10 cellular contexts compared by ENCODE assay signal in genomic region chrX:39897741-39898097, GRCh38.
DNase-seq lines count a peak whose midpoint lies in the region; ATAC-seq and TF ChIP-seq lines count a peak whose summit lies in the region.
"Had no signal": no experiment of that assay in that cellular context is flagged by ENCODE, and none has a peak within 500 bp of the region (broad histone marks: within the 10 kb centered on the region; RNA-seq: fewer than 3 reads in every experiment).

No MANE protein-coding gene starts in this region.

- H3K27me3 ChIP-seq in GM23248 (replicated peaks; ENCODE audit: insufficient read depth): no peaks in the 10 kb centered on the region
- peaks cover 4% of the 10 kb centered on the region; the same call in 1 of the 2 replicates for H3K27me3 ChIP-seq in OCI-LY3 (ENCODE audit: low read depth, low read length)
- no peaks in the 10 kb centered on the region for H3K27me3 ChIP-seq in neural progenitor cell
- no peaks in the 10 kb centered on the region for H3K27me3 ChIP-seq in sigmoid colon

- peak overlapping the region; percentile 35 for H3K4me2 ChIP-seq in GM23248 (ENCODE audit: unreplicated experiment)
- H3K4me2 ChIP-seq in OCI-LY3 (ENCODE audit: low read length): peak overlapping the region; percentile 39
- H3K4me2 ChIP-seq in neural progenitor cell: no peak overlapping the region

- H2AFZ ChIP-seq in GM23248 (peak overlapping the region; percentile 71), OCI-LY3 (ENCODE audit: low read depth, low read length) (0 out of 2 replicates have a peak overlapping the region, but pooled peaks have one; percentile 22), neural progenitor cell (replicated peaks) (peak overlapping the region; percentile 52)

- WGBS in GM23248 (ENCODE audit: low coverage in 1 of 2, low lambda C conversion rate in 2 of 2, missing lambda C conversion rate in 2 of 2), 2 experiments: 20 to 23% methylated on average over 5 to 6 of the region's 6 CpGs
- WGBS in sigmoid colon, 2 donors: 42 to 48% methylated on average over 6 of the region's 6 CpGs

- H3K36me3 Mint-ChIP-seq in neural progenitor cell: no peaks in the 10 kb centered on the region
- no peaks in the 10 kb centered on the region for H3K36me3 Mint-ChIP-seq in activated CD4-positive, alpha-beta memory T cell treated with anti-CD3 and anti-CD28 coated beads, Interleukin-2, amount 10 ng/mL, durations not matched to agents 7 days and 5 days (ENCODE audit: low read depth)
- H3K36me3 Mint-ChIP-seq in stimulated activated memory B cell treated with anti-CD40 and anti-IgM and Interleukin-4, amounts not matched to agents 10 μg/mL and 1 μg/mL and 100 μg/mL, for 72 hours: no peaks in the 10 kb centered on the region

- no peaks in the 10 kb centered on the region for H4K20me1 ChIP-seq in GM23248 (ENCODE audit: insufficient read depth)
- no peaks in the 10 kb centered on the region for H4K20me1 ChIP-seq in OCI-LY3 (ENCODE audit: insufficient read depth, low read length)
- H4K20me1 ChIP-seq in neural progenitor cell (ENCODE audit: low read depth): no peaks in the 10 kb centered on the region

- peaks cover 20% of the 10 kb centered on the region for H3K9me3 Mint-ChIP-seq in neural progenitor cell
- no peaks in the 10 kb centered on the region for H3K9me3 Mint-ChIP-seq in activated CD4-positive, alpha-beta memory T cell treated with anti-CD3 and anti-CD28 coated beads, Interleukin-2, amount 10 ng/mL, durations not matched to agents 7 days and 5 days
- H3K9me3 Mint-ChIP-seq in stimulated activated memory B cell treated with anti-CD40 and anti-IgM and Interleukin-4, amounts not matched to agents 10 μg/mL and 1 μg/mL and 100 μg/mL, for 72 hours: no peaks in the 10 kb centered on the region
- H3K9me3 Mint-ChIP-seq: dendritic cell treated with granulocyte-macrophage colony-stimulating factor and Interleukin-4, amounts not matched to agents 40 ng/mL and 50 ng/mL, for 4 days had no signal

- CTCF ChIA-PET in activated CD4-positive, alpha-beta memory T cell treated with anti-CD3 and anti-CD28 coated beads, Interleukin-2, amount 10 ng/mL, durations not matched to agents 7 days and 5 days (lab: Charles Lee): no interaction called here

- TF ChIP-seq EP300 in sigmoid colon (IDR thresholded peaks at IDR 0.05): no peak

- H3K27ac ChIP-seq in GM23248 (peak overlapping the region; percentile 37; the same call in 1 of the 2 replicates), OCI-LY3 (ENCODE audit: low read length) (no peak overlapping the region), epithelial cell of prostate (peak overlapping the region; percentile 86), neural progenitor cell (peak overlapping the region; percentile 4), sigmoid colon (peak overlapping the region in 2 of 4 donors; percentile 1 to 19)

- POLR2A ChIA-PET in activated CD4-positive, alpha-beta memory T cell treated with anti-CD3 and anti-CD28 coated beads, Interleukin-2, amount 10 ng/mL, durations not matched to agents 7 days and 5 days (lab: Charles Lee): no interaction called here

- peaks cover 13% of the 10 kb centered on the region for H3K27me3 Mint-ChIP-seq in neural progenitor cell (ENCODE audit: insufficient read depth, low read depth)
- H3K27me3 Mint-ChIP-seq in activated CD4-positive, alpha-beta memory T cell treated with anti-CD3 and anti-CD28 coated beads, Interleukin-2, amount 10 ng/mL, durations not matched to agents 7 days and 5 days: peaks cover 2% of the 10 kb centered on the region
- H3K27me3 Mint-ChIP-seq in stimulated activated memory B cell treated with anti-CD40 and anti-IgM and Interleukin-4, amounts not matched to agents 10 μg/mL and 1 μg/mL and 100 μg/mL, for 72 hours: peaks cover 13% of the 10 kb centered on the region

- no peak for TF ChIP-seq CTCF in OCI-LY3 (IDR thresholded peaks at IDR 0.05; ENCODE audit: low read depth, low read length)
- TF ChIP-seq CTCF in neural progenitor cell (IDR thresholded peaks at IDR 0.05): no peak
- no peak for TF ChIP-seq CTCF in sigmoid colon (IDR thresholded peaks at IDR 0.05)

- ATAC-seq in GM19467 (IDR thresholded peaks at IDR 0.05; ENCODE audit: unreplicated experiment): no peak
- no peak for ATAC-seq in stimulated activated memory B cell treated with anti-CD40 and anti-IgM and Interleukin-4, amounts not matched to agents 10 μg/mL and 1 μg/mL and 100 μg/mL, for 72 hours

- H3F3A ChIP-seq in GM23248 (ENCODE audit: insufficient read depth) (peaks cover 3% of the 10 kb centered on the region; the same call in 1 of the 2 replicates), neural progenitor cell (ENCODE audit: low read depth) (peaks cover 23% of the 10 kb centered on the region)

- H3K36me3 ChIP-seq in GM23248 (ENCODE audit: low read depth) (no peaks in the 10 kb centered on the region), OCI-LY3 (replicated peaks; ENCODE audit: low read depth, low read length) (no peaks in the 10 kb centered on the region), neural progenitor cell (no peaks in the 10 kb centered on the region), sigmoid colon (no peaks in the 10 kb centered on the region)

- intact Hi-C loops in sigmoid colon (cut with DNase I): no loop called here

- in situ Hi-C loops in GM23248 (cut with MboI): no loop called here

- no peaks in the 10 kb centered on the region for H3K9me2 ChIP-seq in GM23248 (ENCODE audit: insufficient read depth)

- H3K4me3 ChIP-seq in GM23248 (no peak overlapping the region), OCI-LY3 (ENCODE audit: low read length) (no peak overlapping the region), neural progenitor cell (no peak overlapping the region), sigmoid colon (no peak overlapping the region)

- H3K79me2 ChIP-seq in GM23248 (ENCODE audit: insufficient read depth) (no peaks in the 10 kb centered on the region), OCI-LY3 (ENCODE audit: low read length) (no peaks in the 10 kb centered on the region), neural progenitor cell (ENCODE audit: low read depth) (no peaks in the 10 kb centered on the region)

- peaks cover 18% of the 10 kb centered on the region for H3K4me1 ChIP-seq in GM23248 (ENCODE audit: insufficient read depth)
- peaks cover 44% of the 10 kb centered on the region for H3K4me1 ChIP-seq in OCI-LY3 (ENCODE audit: low read length)
- H3K4me1 ChIP-seq in neural progenitor cell: peaks cover 37% of the 10 kb centered on the region
- peaks cover 0 to 15% (median 11%) of the 10 kb centered on the region in 4 donors for H3K4me1 ChIP-seq in sigmoid colon

- no peak overlapping the region for H3K27ac Mint-ChIP-seq in neural progenitor cell
- no peak overlapping the region for H3K27ac Mint-ChIP-seq in activated CD4-positive, alpha-beta memory T cell treated with anti-CD3 and anti-CD28 coated beads, Interleukin-2, amount 10 ng/mL, durations not matched to agents 7 days and 5 days
- no peak overlapping the region for H3K27ac Mint-ChIP-seq in stimulated activated memory B cell treated with anti-CD40 and anti-IgM and Interleukin-4, amounts not matched to agents 10 μg/mL and 1 μg/mL and 100 μg/mL, for 72 hours
- H3K27ac Mint-ChIP-seq: dendritic cell treated with granulocyte-macrophage colony-stimulating factor and Interleukin-4, amounts not matched to agents 40 ng/mL and 50 ng/mL, for 4 days had no signal

- DNase-seq in GM23248 (no peak), epithelial cell of prostate (ENCODE audit: low read depth, low spot score) (no peak), neural progenitor cell (ENCODE audit: low spot score) (no peak), sigmoid colon (no peak)
- DNase-seq in activated CD4-positive, alpha-beta memory T cell treated with anti-CD3 and anti-CD28 coated beads, Interleukin-2, amount 10 ng/mL, durations not matched to agents 7 days and 5 days: no peak
- DNase-seq: activated CD4-positive, alpha-beta T cell treated with anti-CD3 and anti-CD28 coated beads, Interleukin-2, amount 50 U/mL, for 48 hours had no signal

- H3K9ac ChIP-seq in GM23248: no peak overlapping the region
- no peak overlapping the region for H3K9ac ChIP-seq in OCI-LY3 (ENCODE audit: low read length)
- no peak overlapping the region for H3K9ac ChIP-seq in neural progenitor cell

- TF ChIP-seq POLR2A in sigmoid colon (IDR thresholded peaks at IDR 0.05): no peak

- peaks cover 51% of the 10 kb centered on the region for H3K4me1 Mint-ChIP-seq in neural progenitor cell
- peaks cover 5% of the 10 kb centered on the region for H3K4me1 Mint-ChIP-seq in activated CD4-positive, alpha-beta memory T cell treated with anti-CD3 and anti-CD28 coated beads, Interleukin-2, amount 10 ng/mL, durations not matched to agents 7 days and 5 days
- no peaks in the 10 kb centered on the region for H3K4me1 Mint-ChIP-seq in stimulated activated memory B cell treated with anti-CD40 and anti-IgM and Interleukin-4, amounts not matched to agents 10 μg/mL and 1 μg/mL and 100 μg/mL, for 72 hours

- no peak overlapping the region for H3K4me3 Mint-ChIP-seq in neural progenitor cell
- H3K4me3 Mint-ChIP-seq in activated CD4-positive, alpha-beta memory T cell treated with anti-CD3 and anti-CD28 coated beads, Interleukin-2, amount 10 ng/mL, durations not matched to agents 7 days and 5 days: no peak overlapping the region
- no peak overlapping the region for H3K4me3 Mint-ChIP-seq in stimulated activated memory B cell treated with anti-CD40 and anti-IgM and Interleukin-4, amounts not matched to agents 10 μg/mL and 1 μg/mL and 100 μg/mL, for 72 hours
- H3K4me3 Mint-ChIP-seq: dendritic cell treated with granulocyte-macrophage colony-stimulating factor and Interleukin-4, amounts not matched to agents 40 ng/mL and 50 ng/mL, for 4 days had no signal

- no peaks in the 10 kb centered on the region for H3K9me3 ChIP-seq in GM23248 (ENCODE audit: low read depth)
- H3K9me3 ChIP-seq in OCI-LY3 (ENCODE audit: insufficient read depth, low read length): no peaks in the 10 kb centered on the region
- no peaks in the 10 kb centered on the region for H3K9me3 ChIP-seq in neural progenitor cell (ENCODE audit: low read depth)
- no peaks in the 10 kb centered on the region for H3K9me3 ChIP-seq in sigmoid colon
